ENCODE assay signal across 8 cellular contexts in the genomic region with DNA sequence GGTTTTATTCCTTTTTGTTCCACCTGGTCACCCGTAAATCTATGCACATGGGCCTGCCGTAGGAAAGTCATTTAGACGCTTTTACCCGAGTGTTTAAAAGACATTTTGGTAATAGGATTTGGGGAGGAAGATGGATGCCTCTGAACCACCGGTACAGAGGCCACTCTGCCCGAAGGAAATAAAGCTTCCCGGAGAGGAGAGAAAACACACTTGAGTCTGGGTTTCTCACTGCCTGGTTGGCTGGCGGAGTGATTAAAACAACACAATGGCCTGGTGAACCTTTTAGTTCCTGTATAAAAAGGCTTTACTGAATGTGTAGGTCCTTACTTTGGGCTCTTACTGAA.
A peak's percentile ranks its signal among the peaks of the same experiment; 100 is the strongest.
DNase-seq lines count a peak whose midpoint lies in the region; TF ChIP-seq lines count a peak whose summit lies in the region.

No MANE protein-coding gene starts in this region.

- H3K9ac ChIP-seq in adipocyte (ENCODE audit: low read length) = peak overlapping the region; percentile 90

- no peaks in the 10 kb centered on the region for H3K9me3 ChIP-seq in HAP-1
- no peaks in the 10 kb centered on the region for H3K9me3 ChIP-seq in adipocyte (ENCODE audit: control insufficient read depth, low read length)

- H3K27me3 ChIP-seq in HAP-1 (ENCODE audit: low read depth) (no peaks in the 10 kb centered on the region), adipocyte (replicated peaks; ENCODE audit: control insufficient read depth, insufficient read depth, low read length) (no peaks in the 10 kb centered on the region)

- peaks cover 15% of the 10 kb centered on the region for H3K4me1 ChIP-seq in HAP-1
- H3K4me1 ChIP-seq in adipocyte (ENCODE audit: control insufficient read depth, insufficient read depth, low read length) = peaks cover 15% of the 10 kb centered on the region

- CTCF ChIA-PET in GM10248 (lab: Yijun Ruan, JAX) = interaction anchor here (0.7 kb wide), 1 partner anchor 400 kb away, joined by 5 read pairs; no protein-coding TSS in a partner anchor

- H3K4me3 ChIP-seq in HAP-1 (peak overlapping the region; percentile 45), adipocyte (ENCODE audit: low read length) (peak overlapping the region; percentile 94)

- POLR2A ChIA-PET in GM10248 (lab: Yijun Ruan, JAX) = no interaction called here

- H3K36me3 ChIP-seq in HAP-1 (replicated peaks) (no peaks in the 10 kb centered on the region), adipocyte (ENCODE audit: control insufficient read depth, insufficient read depth, low read length, severe bottlenecking) (no peaks in the 10 kb centered on the region)

- DNase-seq in GM10248 (ENCODE audit: extremely low spot score) (peak; percentile 20), HAP-1 (ENCODE audit: low spot score in 2 of 2) (peak; percentile 57 to 58), NCI-H2227 (lab: John Stamatoyannopoulos, UW; ENCODE audit: unreplicated experiment) (peak; percentile 58), adipocyte (ENCODE audit: low read depth) (peak; percentile 43), iPS-NIHi11 (ENCODE audit: low spot score) (peak; percentile 14), EL (no peak), NCI-H1930 (lab: John Stamatoyannopoulos, UW) (no peak)
- DNase-seq in stimulated activated CD4-positive, alpha-beta T cell treated with anti-CD3 and anti-CD28 coated beads, Interleukin-15, amount 100 ng/mL, for 24 hours = peak; percentile 35

- TF ChIP-seq CTCF in GM10248 (IDR thresholded peaks at IDR 0.05; ENCODE audit: control extremely low read depth, extremely low read depth, low read depth, missing control alignments) = no peak

- in situ Hi-C loops in HAP-1 (cut with MboI; ENCODE audit: low sequenced_read_pairs) = no loop called here

Comparison
In these comparisons a context has a peak if more than half of its experiments do, and no peak if none do; other contexts are left out.
1. DNase-seq: peak in GM10248 (single experiment), HAP-1 (2 of 2), NCI-H2227 (single experiment), adipocyte (single experiment), iPS-NIHi11 (single experiment) and stimulated activated CD4-positive, alpha-beta T cell treated with anti-CD3 and anti-CD28 coated beads, Interleukin-15, amount 100 ng/mL, for 24 hours (single experiment); none in EL (single experiment) and NCI-H1930 (0 of 2).